In genomic region chr1:161718559-161719324, GRCh38 we compare ENCODE assay signal across 1 cellular context.
TF ChIP-seq lines count a peak whose summit lies in the region.

No MANE protein-coding gene starts in this region.

TF ChIP-seq in GM12878, 131 proteins besides CTCF, POLR2A, EP300 and RAD21 (continued from another document):
- no peak for TF ChIP-seq E2F4 (IDR thresholded peaks at IDR 0.05; ENCODE audit: low read depth, low read length)
- TF ChIP-seq SMC3 (IDR thresholded peaks at IDR 0.05; ENCODE audit: borderline replicate concordance, low read length), result no peak
- no peak for TF ChIP-seq WRNIP1 (IDR thresholded peaks at IDR 0.05; ENCODE audit: borderline replicate concordance, low read depth, low read length)
- TF ChIP-seq ZNF622 (IDR thresholded peaks at IDR 0.05), result no peak
- TF ChIP-seq IRF4 (IDR thresholded peaks at IDR 0.05; ENCODE audit: low read depth, low read length), result peak; percentile 74; the same call in 1 of the 2 replicates
- 0 out of 2 replicates have a peak, but pooled peaks have one; percentile 20 for TF ChIP-seq ATF7 (IDR thresholded peaks at IDR 0.05; ENCODE audit: low read depth)
- TF ChIP-seq NFYA (IDR thresholded peaks at IDR 0.05; ENCODE audit: borderline replicate concordance, low read depth, low read length), result no peak
- TF ChIP-seq E2F8 (IDR thresholded peaks at IDR 0.05; ENCODE audit: low read depth, partially characterized antibody), result no peak
- no peak for TF ChIP-seq BACH1 (IDR thresholded peaks at IDR 0.05; ENCODE audit: borderline replicate concordance)
- peak; percentile 23 for TF ChIP-seq JUNB (IDR thresholded peaks at IDR 0.05)
- no peak for TF ChIP-seq KDM1A (IDR thresholded peaks at IDR 0.05; ENCODE audit: borderline replicate concordance)
